Comparison of ENCODE assay signal across 1 cellular context in genomic region chr12:14769837-14770494, GRCh38.
TF ChIP-seq lines count a peak whose summit lies in the region.

No MANE protein-coding gene starts in this region.

TF ChIP-seq in HEK293, 187 proteins besides CTCF, POLR2A, EP300 and RAD21 (continued from another document and continues in another):
- TF ChIP-seq ZNF214 (tag by site-specific recombination; IDR thresholded peaks at IDR 0.05; ENCODE audit: borderline replicate concordance) (no peak), ZNF302 (tag by site-specific recombination; IDR thresholded peaks at IDR 0.05; ENCODE audit: low read depth) (no peak), ZSCAN5A (tag by site-specific recombination; IDR thresholded peaks at IDR 0.05) (no peak; the same call in 1 of the 2 replicates), BCL11B (tag by site-specific recombination; IDR thresholded peaks at IDR 0.05; ENCODE audit: low read depth) (no peak), ZNF391 (tag by site-specific recombination; IDR thresholded peaks at IDR 0.05; ENCODE audit: borderline replicate concordance, low read depth) (peak; percentile 20; the same call in 1 of the 2 replicates), OSR2 (tag by site-specific recombination; IDR thresholded peaks at IDR 0.05) (no peak), PATZ1 (tag by site-specific recombination; IDR thresholded peaks at IDR 0.05) (peak; percentile 69), ZEB2 (tag by site-specific recombination; IDR thresholded peaks at IDR 0.05) (peak; percentile 72; the same call in 1 of the 2 replicates), ZBTB26 (tag by site-specific recombination; optimal IDR thresholded peaks at IDR 0.05) (no peak), ZNF354C (tag by site-specific recombination; IDR thresholded peaks at IDR 0.05; ENCODE audit: borderline replicate concordance, low read depth) (no peak), KLF16 (tag by site-specific recombination; IDR thresholded peaks at IDR 0.05) (no peak), ZNF121 (tag by site-specific recombination; IDR thresholded peaks at IDR 0.05) (no peak), PRDM4 (tag by site-specific recombination; IDR thresholded peaks at IDR 0.05) (no peak), MEIS1 (CRISPR knock-in tag; IDR thresholded peaks at IDR 0.05; ENCODE audit: borderline replicate concordance) (no peak), SALL2 (tag by site-specific recombination; IDR thresholded peaks at IDR 0.05; ENCODE audit: borderline replicate concordance) (no peak), ZNF2 (tag by site-specific recombination; IDR thresholded peaks at IDR 0.05) (peak; percentile 64), BCL6B (tag by site-specific recombination; IDR thresholded peaks at IDR 0.05) (no peak), ZBTB6 (tag by site-specific recombination; IDR thresholded peaks at IDR 0.05) (no peak), ZNF629 (tag by site-specific recombination; IDR thresholded peaks at IDR 0.05) (peak; percentile 78), SP3 (tag by site-specific recombination; IDR thresholded peaks at IDR 0.05) (0 out of 2 replicates have a peak, but pooled peaks have one; percentile 18), ZNF529 (tag by site-specific recombination; IDR thresholded peaks at IDR 0.05; ENCODE audit: insufficient replicate concordance) (no peak), ZNF585B (tag by site-specific recombination; IDR thresholded peaks at IDR 0.05) (no peak), ZNF146 (tag by site-specific recombination; IDR thresholded peaks at IDR 0.05) (no peak), GLIS1 (tag by site-specific recombination; IDR thresholded peaks at IDR 0.05) (0 out of 2 replicates have a peak, but pooled peaks have one; percentile 15), ZFP69B (tag by site-specific recombination; IDR thresholded peaks at IDR 0.05) (peak; percentile 51; the same call in 1 of the 2 replicates), ZSCAN16 (tag by site-specific recombination; IDR thresholded peaks at IDR 0.05) (no peak), ZNF558 (tag by site-specific recombination; IDR thresholded peaks at IDR 0.05) (no peak), ZNF549 (tag by site-specific recombination; IDR thresholded peaks at IDR 0.05) (no peak), ZNF660 (tag by site-specific recombination; IDR thresholded peaks at IDR 0.05) (peak; percentile 44; the same call in 1 of the 2 replicates), ATF2 (tag by site-specific recombination; IDR thresholded peaks at IDR 0.05; ENCODE audit: low read depth) (no peak), ZNF76 (tag by site-specific recombination; IDR thresholded peaks at IDR 0.05; ENCODE audit: borderline replicate concordance, low read depth) (0 out of 2 replicates have a peak, but pooled peaks have one; percentile 11), SP2 (tag by site-specific recombination; IDR thresholded peaks at IDR 0.05) (peak; percentile 56), FEZF1 (tag by site-specific recombination; IDR thresholded peaks at IDR 0.05) (peak; percentile 8; the same call in 1 of the 2 replicates), ZNF311 (tag by site-specific recombination; IDR thresholded peaks at IDR 0.05; ENCODE audit: borderline replicate concordance) (no peak), ZBTB10 (tag by site-specific recombination; IDR thresholded peaks at IDR 0.05) (peak; percentile 48), ZNF639 (tag by site-specific recombination; IDR thresholded peaks at IDR 0.05) (no peak), ZNF175 (tag by site-specific recombination; IDR thresholded peaks at IDR 0.05) (no peak), ZNF362 (tag by site-specific recombination; IDR thresholded peaks at IDR 0.05) (no peak), PRDM10 (tag by site-specific recombination; IDR thresholded peaks at IDR 0.05) (peak; percentile 95)
